Comparison of ENCODE assay signal across 2 cellular contexts in genomic region chr15:58233341-58233740, GRCh38.
TF ChIP-seq lines count a peak whose summit lies in the region.

No MANE protein-coding gene starts in this region.

TF ChIP-seq in endothelial cell of umbilical vein, 7 proteins besides CTCF, POLR2A, EP300 and RAD21:
- TF ChIP-seq EZH2 (IDR thresholded peaks at IDR 0.05; ENCODE audit: borderline replicate concordance, low read depth, low read length, severe bottlenecking) = no peak
- TF ChIP-seq MYC (IDR thresholded peaks at IDR 0.05; ENCODE audit: low read depth, low read length) = no peak
- no peak for TF ChIP-seq GATA2 (IDR thresholded peaks at IDR 0.05; ENCODE audit: insufficient read depth, insufficient read length, low read depth, low read length)
- no peak for TF ChIP-seq JUN (IDR thresholded peaks at IDR 0.05; ENCODE audit: borderline replicate concordance, insufficient read depth, insufficient read length, low read depth)
- TF ChIP-seq FOS (IDR thresholded peaks at IDR 0.05; ENCODE audit: borderline replicate concordance, insufficient read depth, low read length) = no peak
- TF ChIP-seq MAX (IDR thresholded peaks at IDR 0.05; ENCODE audit: insufficient read depth, insufficient read length) = no peak
- TF ChIP-seq POLR2AphosphoS5 (IDR thresholded peaks at IDR 0.05; ENCODE audit: insufficient read depth, low read depth, low read length) = no peak

TF ChIP-seq in HepG2, 621 proteins besides CTCF, POLR2A, EP300 and RAD21:
- no peak for TF ChIP-seq ZBTB37 (CRISPR knock-in tag; IDR thresholded peaks at IDR 0.05)
- TF ChIP-seq ELF4 (CRISPR knock-in tag; IDR thresholded peaks at IDR 0.05; ENCODE audit: borderline replicate concordance) = no peak
- peak; percentile 61 for TF ChIP-seq CEBPB (IDR thresholded peaks at IDR 0.05; ENCODE audit: borderline replicate concordance, low read depth, low read length)
TF ChIP-seq in HepG2: peak in this region for 1.
